Comparison of ENCODE assay signal across 1 cellular context in genomic region chr10:44967596-44967995, GRCh38.
TF ChIP-seq lines count a peak whose summit lies in the region.

No MANE protein-coding gene starts in this region.

TF ChIP-seq in IMR-90, 13 proteins besides CTCF, POLR2A, EP300 and RAD21 (continued from another document):
- TF ChIP-seq USF2 (IDR thresholded peaks at IDR 0.05; ENCODE audit: low read depth, low read length) (no peak), SMC3 (IDR thresholded peaks at IDR 0.05; ENCODE audit: low read depth, low read length) (no peak)
